8 cellular contexts compared by ENCODE assay signal in the genomic region with DNA sequence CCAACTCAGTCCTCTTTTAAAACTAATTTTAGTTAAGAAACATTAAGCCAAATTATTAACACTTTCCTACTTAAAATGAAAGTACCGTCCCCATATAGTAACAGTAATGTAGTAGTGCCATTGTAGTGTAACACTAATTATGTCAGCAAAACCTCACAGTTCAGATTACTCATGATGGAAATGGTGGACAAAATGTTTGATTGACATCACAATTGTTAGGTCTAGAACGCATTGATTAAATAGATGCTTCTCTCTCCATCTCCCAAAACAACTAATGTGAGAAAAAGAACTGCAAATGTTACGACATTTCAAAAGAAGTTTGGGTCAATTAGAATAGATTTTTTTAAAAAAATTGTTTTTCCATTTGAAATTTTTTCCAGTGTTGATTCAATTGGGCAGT. TPM values are rescaled to one million over a fixed set of nuclear protein-coding genes. Genes with fewer than 3 reads are reported as not detected.
DNase-seq lines count a peak whose midpoint lies in the region; FAIRE-seq and TF ChIP-seq lines count a peak whose summit lies in the region.

No MANE protein-coding gene starts in this region.

- no peaks in the 10 kb centered on the region for H3K9me3 ChIP-seq in GM23248 (ENCODE audit: low read depth)
- no peaks in the 10 kb centered on the region for H3K9me3 ChIP-seq in OCI-LY1 (ENCODE audit: low read length)

- H2AFZ ChIP-seq in GM23248 (peak overlapping the region; percentile 95), OCI-LY1 (ENCODE audit: low read length) (no peak overlapping the region)

- peak overlapping the region; percentile 99 for H3K4me3 Mint-ChIP-seq in progenitor cell of endocrine pancreas (ENCODE audit: low read depth)

- H3K27ac Mint-ChIP-seq in progenitor cell of endocrine pancreas, result peak overlapping the region; percentile 5

- peak; percentile 6 for DNase-seq in GM23248
- DNase-seq in progenitor cell of endocrine pancreas (ENCODE audit: low spot score, unreplicated experiment), result no peak
- DNase-seq in NCI-H345 treated with DMSO at 0.1 percent for 48 hours (lab: John Stamatoyannopoulos, UW; ENCODE audit: unreplicated experiment), result no peak
- no peak for DNase-seq in activated effector memory CD4-positive, alpha-beta T cell treated with anti-CD3 and anti-CD28 coated beads, Interleukin-2, amount 50 U/mL, for 16 hours
- DNase-seq in stimulated activated CD4-positive, alpha-beta T cell treated with anti-CD3 and anti-CD28 coated beads, Interleukin-4, amount 100 ng/mL, for 24 hours, result no peak
- no peak for DNase-seq in NCI-H526 (lab: John Stamatoyannopoulos, UW)

- H3F3A ChIP-seq in GM23248 (ENCODE audit: insufficient read depth), result peaks cover 20% of the 10 kb centered on the region
- H3F3A ChIP-seq in OCI-LY1 (ENCODE audit: insufficient read depth, low read length), result no peaks in the 10 kb centered on the region

- H3K4me3 ChIP-seq in GM23248, result peak overlapping the region; percentile 99
- H3K4me3 ChIP-seq in OCI-LY1 (ENCODE audit: low read depth, low read length, poor library complexity, severe bottlenecking), result peak overlapping the region; percentile 69

- peak overlapping the region; percentile 99 for H3K9ac ChIP-seq in GM23248
- peak overlapping the region; percentile 70 for H3K9ac ChIP-seq in OCI-LY1 (ENCODE audit: low read length)

- no peaks in the 10 kb centered on the region for H3K4me1 ChIP-seq in GM23248 (ENCODE audit: insufficient read depth)
- H3K4me1 ChIP-seq in OCI-LY1 (ENCODE audit: insufficient read depth, low read length, severe bottlenecking), result peaks cover 29% of the 10 kb centered on the region

- peaks cover 38% of the 10 kb centered on the region for H3K79me2 ChIP-seq in GM23248 (ENCODE audit: insufficient read depth)
- peaks cover 36% of the 10 kb centered on the region for H3K79me2 ChIP-seq in OCI-LY1 (ENCODE audit: insufficient read depth, low read length)

- peak overlapping the region; percentile 69 for H3K4me2 ChIP-seq in GM23248 (ENCODE audit: unreplicated experiment)
- peak overlapping the region; percentile 68 for H3K4me2 ChIP-seq in OCI-LY1 (ENCODE audit: low read length)

- H3K36me3 ChIP-seq in GM23248 (ENCODE audit: low read depth), result no peaks in the 10 kb centered on the region
- H3K36me3 ChIP-seq in OCI-LY1 (ENCODE audit: insufficient read depth, low read length), result peaks cover 12% of the 10 kb centered on the region

- H3K9me2 ChIP-seq in GM23248 (ENCODE audit: insufficient read depth), result no peaks in the 10 kb centered on the region
- no peaks in the 10 kb centered on the region for H3K9me2 ChIP-seq in OCI-LY1 (ENCODE audit: low read depth, low read length)

- TF ChIP-seq CTCF in OCI-LY1 (IDR thresholded peaks at IDR 0.05; ENCODE audit: low read length) (no peak), progenitor cell of endocrine pancreas (IDR thresholded peaks at IDR 0.05; ENCODE audit: unreplicated experiment) (no peak)

- H3K4me1 Mint-ChIP-seq in progenitor cell of endocrine pancreas (ENCODE audit: low read depth), result peaks cover 14% of the 10 kb centered on the region

- peaks cover 1% of the 10 kb centered on the region for H3K36me3 Mint-ChIP-seq in progenitor cell of endocrine pancreas (ENCODE audit: insufficient read depth)

- 36 to 37% methylated on average over 3 of the region's 3 CpGs for WGBS in GM23248 (ENCODE audit: low coverage in 1 of 2, low lambda C conversion rate in 2 of 2, missing lambda C conversion rate in 2 of 2), 2 experiments

- H3K27me3 ChIP-seq in GM23248 (replicated peaks; ENCODE audit: insufficient read depth) (no peaks in the 10 kb centered on the region), OCI-LY1 (ENCODE audit: insufficient read depth, low read length) (no peaks in the 10 kb centered on the region)

- FAIRE-seq in endometrium (lab: Jason Lieb, UNC), result peak; percentile 15

- in situ Hi-C loops in GM23248 (cut with MboI), result no loop called here

- H4K20me1 ChIP-seq in GM23248 (ENCODE audit: insufficient read depth), result no peaks in the 10 kb centered on the region
- no peaks in the 10 kb centered on the region for H4K20me1 ChIP-seq in OCI-LY1 (ENCODE audit: insufficient read depth, low read length)

- no peaks in the 10 kb centered on the region for H3K9me3 Mint-ChIP-seq in progenitor cell of endocrine pancreas (ENCODE audit: low read depth)

- H3K27ac ChIP-seq in GM23248 (0 out of 2 replicates have a peak overlapping the region, but pooled peaks have one; percentile 69), OCI-LY1 (ENCODE audit: low read depth, low read length, poor library complexity, severe bottlenecking) (peak overlapping the region; percentile 48)

- no peaks in the 10 kb centered on the region for H3K27me3 Mint-ChIP-seq in progenitor cell of endocrine pancreas

RNA-seq across cellular contexts. Expression of gene ATF2, which starts 1.2 kb away (rescaled TPM):
- 31.7 and 33.8 TPM in 2 replicates for total RNA-seq in GM23248 (2014; rRNA removed; shearing (Covaris generic))
- polyA plus RNA-seq in GM23248 (2016; fragmentation: Nextera tagmentation; extraction: Ambion mirVana), result 26.8 and 29.5 TPM in 2 replicates
- total RNA-seq in progenitor cell of endocrine pancreas, result 58.9 and 69.8 TPM in 2 replicates

RNA-seq across cellular contexts. Expression of gene ATP5MC3, which starts 12.3 kb away (rescaled TPM):
- 136 and 145 TPM in 2 replicates for total RNA-seq in GM23248 (2014; rRNA removed; shearing (Covaris generic))
- 365 and 370 TPM in 2 replicates for polyA plus RNA-seq in GM23248 (2016; fragmentation: Nextera tagmentation; extraction: Ambion mirVana)
- total RNA-seq in progenitor cell of endocrine pancreas, result 185 and 192 TPM in 2 replicates
